ENCODE assay signal across 1 cellular context in genomic region chr3:11643212-11644087, GRCh38.
A peak's percentile ranks its signal among the peaks of the same experiment; 100 is the strongest.
TF ChIP-seq lines count a peak whose summit lies in the region.

TSS of gene VGLL4 (minus strand) at chr3:11643915. CDS start at chr3:11643518, 397 bp downstream.

TF ChIP-seq in WTC11, 78 proteins besides CTCF, POLR2A, EP300 and RAD21 (continued from another document):
- TF ChIP-seq ARID4B (CRISPR knock-in tag; IDR thresholded peaks at IDR 0.05; ENCODE audit: borderline replicate concordance) (peak; percentile 47; the same call in 1 of the 2 replicates), NFATC4 (CRISPR knock-in tag; IDR thresholded peaks at IDR 0.05) (no peak), KAT7 (CRISPR knock-in tag; IDR thresholded peaks at IDR 0.05; ENCODE audit: borderline replicate concordance) (no peak; the same call in 1 of the 2 replicates), AFF4 (CRISPR knock-in tag; IDR thresholded peaks at IDR 0.05; ENCODE audit: borderline replicate concordance) (no peak), NR1H2 (CRISPR knock-in tag; IDR thresholded peaks at IDR 0.05) (no peak)
TF ChIP-seq in WTC11: peak in this region for 12.
